In genomic region chr3:4722103-4722502, GRCh38 we compare ENCODE assay signal across 8 cellular contexts.
DNase-seq lines count a peak whose midpoint lies in the region; ATAC-seq, FAIRE-seq and TF ChIP-seq lines count a peak whose summit lies in the region.

No MANE protein-coding gene starts in this region.

- FAIRE-seq in small intestine (lab: Jason Lieb, UNC), result no peak

- no peaks in the 10 kb centered on the region for H3K9me3 ChIP-seq in small intestine (ENCODE audit: control insufficient read depth, low read depth)
- H3K9me3 ChIP-seq in CD8-positive, alpha-beta T cell (ENCODE audit: low read length), result no peaks in the 10 kb centered on the region

- DNase-seq in EL (peak; percentile 70), NCI-H226 (peak; percentile 74), left ventricle myocardium superior (peak; percentile 59), small intestine (peak; percentile 81)
- no peak for DNase-seq in activated naive CD4-positive, alpha-beta T cell treated with anti-CD3 and anti-CD28 coated beads, Interleukin-2, amount 50 U/mL, for 72 hours (ENCODE audit: low spot score in 2 of 2)
- no peak for DNase-seq in CD8-positive, alpha-beta T cell

- no peak overlapping the region for H3K27ac Mint-ChIP-seq in activated naive CD4-positive, alpha-beta T cell treated with anti-CD3 and anti-CD28 coated beads, Interleukin-2, amount 50 U/mL, for 72 hours
- no peak overlapping the region for H3K27ac Mint-ChIP-seq in CD8-positive, alpha-beta T cell

- H3K27me3 Mint-ChIP-seq in CD8-positive, alpha-beta T cell (ENCODE audit: low read depth), result no peaks in the 10 kb centered on the region

- H3K4me3 Mint-ChIP-seq in CD8-positive, alpha-beta T cell, result no peak overlapping the region

- H3K27me3 ChIP-seq in small intestine (ENCODE audit: control insufficient read depth in 2 of 2, insufficient read depth in 2 of 2, low read length in 2 of 2), result no peaks in the 10 kb centered on the region
- no peaks in the 10 kb centered on the region for H3K27me3 ChIP-seq in CD8-positive, alpha-beta T cell (ENCODE audit: insufficient read depth, low read length)

- CTCF ChIA-PET in CD8-positive, alpha-beta T cell (lab: Charles Lee), result interaction anchor here (0.7 to 1.3 kb wide), 4 partner anchors 10 to 341 kb away, joined by 3 to 5 read pairs (median 3); no protein-coding TSS in a partner anchor

- peak; percentile 83 for ATAC-seq in GM21786 (IDR thresholded peaks at IDR 0.05; ENCODE audit: unreplicated experiment)
- ATAC-seq in activated naive CD4-positive, alpha-beta T cell treated with anti-CD3 and anti-CD28 coated beads, Interleukin-2, amount 50 U/mL, for 72 hours, result peak; percentile 78 to 83
- peak; percentile 76 for ATAC-seq in left ventricle myocardium superior
- ATAC-seq in HG03025 (IDR thresholded peaks at IDR 0.05; ENCODE audit: low FRiP score, unreplicated experiment), result no peak
- ATAC-seq in CD8-positive, alpha-beta T cell, result no peak

- H3K36me3 ChIP-seq in small intestine (ENCODE audit: control insufficient read depth in 2 of 2, insufficient read depth in 2 of 2, low read length in 2 of 2), result no peaks in the 10 kb centered on the region
- H3K36me3 ChIP-seq in CD8-positive, alpha-beta T cell (ENCODE audit: insufficient read depth, low read length), result peaks cover 12% of the 10 kb centered on the region

- no peak for TF ChIP-seq CTCF in CD8-positive, alpha-beta T cell (IDR thresholded peaks at IDR 0.05)

- H3K4me1 ChIP-seq in small intestine (ENCODE audit: control insufficient read depth in 2 of 2, insufficient read depth in 1 of 2, low read depth in 1 of 2, low read length in 1 of 2), result peaks cover 3 to 16% of the 10 kb centered on the region in 2 donors
- H3K4me1 ChIP-seq in CD8-positive, alpha-beta T cell (ENCODE audit: insufficient read depth, low read length), result no peaks in the 10 kb centered on the region

- no peaks in the 10 kb centered on the region for H3K4me1 Mint-ChIP-seq in CD8-positive, alpha-beta T cell (ENCODE audit: low read depth)

- no peak overlapping the region for H3K4me3 ChIP-seq in small intestine (ENCODE audit: low read depth in 1 of 2, low read length in 2 of 2)
- no peak overlapping the region for H3K4me3 ChIP-seq in CD8-positive, alpha-beta T cell (ENCODE audit: low read depth, low read length)

- H3K36me3 Mint-ChIP-seq in activated naive CD4-positive, alpha-beta T cell treated with anti-CD3 and anti-CD28 coated beads, Interleukin-2, amount 50 U/mL, for 72 hours, result peaks cover 0 to 9% of the 10 kb centered on the region in 2 donors
- peaks cover 61% of the 10 kb centered on the region for H3K36me3 Mint-ChIP-seq in CD8-positive, alpha-beta T cell

- 18 to 46% (median 30%) methylated on average over 6 of the region's 6 CpGs for WGBS in small intestine, 3 donors

- intact Hi-C loops in left ventricle myocardium superior (cut with micrococcal nuclease), result loop anchor here (10.0 kb wide), 1 partner anchor 103 kb away; no protein-coding TSS in a partner anchor
- intact Hi-C loops in CD8-positive, alpha-beta T cell (cut with DNase I, micrococcal nuclease), result loop anchor here in 1 of 2 experiments (5.0 kb wide), 1 partner anchor 150 kb away; no protein-coding TSS in a partner anchor

- peak overlapping the region in 1 of 2 donors; percentile 62 for H3K27ac ChIP-seq in small intestine (ENCODE audit: low read depth in 1 of 2, low read length in 1 of 2)
- H3K27ac ChIP-seq in CD8-positive, alpha-beta T cell (ENCODE audit: low read depth, low read length), result no peak overlapping the region

- POLR2A ChIA-PET in CD8-positive, alpha-beta T cell (lab: Charles Lee), result no interaction called here

- H3K9me3 Mint-ChIP-seq in activated naive CD4-positive, alpha-beta T cell treated with anti-CD3 and anti-CD28 coated beads, Interleukin-2, amount 50 U/mL, for 72 hours, result no peaks in the 10 kb centered on the region
- H3K9me3 Mint-ChIP-seq in CD8-positive, alpha-beta T cell, result no peaks in the 10 kb centered on the region

Comparison
In these comparisons a context has a peak if more than half of its experiments do, and no peak if none do; other contexts are left out.
1. DNase-seq: peak in EL (single experiment), NCI-H226 (single experiment), left ventricle myocardium superior (single experiment) and small intestine (single experiment); none in activated naive CD4-positive, alpha-beta T cell treated with anti-CD3 and anti-CD28 coated beads, Interleukin-2, amount 50 U/mL, for 72 hours (0 of 2) and CD8-positive, alpha-beta T cell (0 of 7).
2. ATAC-seq: peak in GM21786 (single experiment), activated naive CD4-positive, alpha-beta T cell treated with anti-CD3 and anti-CD28 coated beads, Interleukin-2, amount 50 U/mL, for 72 hours (2 of 2) and left ventricle myocardium superior (single experiment); none in HG03025 (single experiment) and CD8-positive, alpha-beta T cell (single experiment).